In genomic region chr17:19940722-19941464, GRCh38 we compare ENCODE assay signal across 12 cellular contexts. TPM values are rescaled to one million over a fixed set of nuclear protein-coding genes. Genes with fewer than 3 reads are reported as not detected.
DNase-seq lines count a peak whose midpoint lies in the region; ATAC-seq and TF ChIP-seq lines count a peak whose summit lies in the region.
"Had no signal": no experiment of that assay in that cellular context is flagged by ENCODE, and none has a peak within 500 bp of the region (broad histone marks: within the 10 kb centered on the region; RNA-seq: fewer than 3 reads in every experiment).

No MANE protein-coding gene starts in this region.

- DNase-seq in COLO829 (ENCODE audit: low spot score) (peak; percentile 40), cardiac fibroblast (ENCODE audit: low read depth in 2 of 2) (peak; percentile 45 to 76), mesenchymal stem cell (peak; percentile 31), chondrocyte (ENCODE audit: low spot score) (no peak), NCI-H2081 (lab: John Stamatoyannopoulos, UW) (no peak), head of caudate nucleus (no peak)
- DNase-seq: activated CD8-positive, alpha-beta T cell treated with anti-CD3 and anti-CD28 coated beads for 36 hours; sigmoid colon had no signal

- intact Hi-C loops in head of caudate nucleus (cut with DNase I), result no loop called here

- H2AFZ ChIP-seq in mesenchymal stem cell (ENCODE audit: low read depth, low read length), result no peak overlapping the region

- peaks cover 23% of the 10 kb centered on the region for H3K79me1 ChIP-seq in mesenchymal stem cell (replicated peaks; ENCODE audit: low read length, poor library complexity, severe bottlenecking)

- no peak overlapping the region for H3K14ac ChIP-seq in mesenchymal stem cell (ENCODE audit: low read length in 2 of 2)

- H3K9me3 Mint-ChIP-seq in chondrocyte (ENCODE audit: low read depth), result no peaks in the 10 kb centered on the region
- H3K9me3 Mint-ChIP-seq: activated CD8-positive, alpha-beta T cell treated with anti-CD3 and anti-CD28 coated beads for 36 hours had no signal

- TF ChIP-seq CTCF in cardiac fibroblast (IDR thresholded peaks at IDR 0.05; ENCODE audit: low read depth, low read length) (no peak), chondrocyte (IDR thresholded peaks at IDR 0.05) (no peak)

- no peak overlapping the region for H2BK5ac ChIP-seq in mesenchymal stem cell (ENCODE audit: low read depth, low read length, poor library complexity, severe bottlenecking)

- WGBS in mesenchymal stem cell, result 44% methylated on average over 3 of the region's 4 CpGs

- H3K27ac ChIP-seq in HUES48 (ENCODE audit: low read depth, low read length), result peak overlapping the region; percentile 69
- H3K27ac ChIP-seq in mesenchymal stem cell (ENCODE audit: low read length, poor library complexity, severe bottlenecking), result peak overlapping the region; percentile 76
- H3K27ac ChIP-seq: coronary artery had no signal

- no peak overlapping the region for H2BK12ac ChIP-seq in mesenchymal stem cell (ENCODE audit: low read length in 2 of 2)

- H3K18ac ChIP-seq in mesenchymal stem cell (ENCODE audit: low read depth in 1 of 2, low read length in 2 of 2), result no peak overlapping the region

- H3K23ac ChIP-seq in mesenchymal stem cell (ENCODE audit: low read length in 2 of 2), result no peak overlapping the region

- no peak overlapping the region for H4K91ac ChIP-seq in mesenchymal stem cell (ENCODE audit: low read length)

- no peaks in the 10 kb centered on the region for H3K27me3 ChIP-seq in HUES48 (ENCODE audit: control insufficient read depth, insufficient read depth, low read length)
- no peaks in the 10 kb centered on the region for H3K27me3 ChIP-seq in mesenchymal stem cell (ENCODE audit: control insufficient read depth in 1 of 2, insufficient read depth in 1 of 2, low read length in 2 of 2)
- H3K27me3 ChIP-seq: sigmoid colon had no signal

- H3K9ac ChIP-seq in HUES48 (ENCODE audit: low read depth, low read length) (no peak overlapping the region), mesenchymal stem cell (ENCODE audit: low read length) (no peak overlapping the region)

- H3K4me3 ChIP-seq in HUES48 (ENCODE audit: low read depth, low read length) (no peak overlapping the region), cardiac fibroblast (replicated peaks in 1 of 2; ENCODE audit: low read depth in 2 of 2, low read length in 2 of 2) (no peak overlapping the region), mesenchymal stem cell (ENCODE audit: insufficient read depth in 1 of 2, low read depth in 1 of 2, low read length in 2 of 2) (no peak overlapping the region)
- H3K4me3 ChIP-seq: coronary artery, sigmoid colon had no signal

- no peak overlapping the region for H3K4ac ChIP-seq in mesenchymal stem cell (ENCODE audit: low read depth in 1 of 2, low read length in 2 of 2)

- no peaks in the 10 kb centered on the region for H3K27me3 Mint-ChIP-seq in chondrocyte (ENCODE audit: low read depth)
- H3K27me3 Mint-ChIP-seq: activated CD8-positive, alpha-beta T cell treated with anti-CD3 and anti-CD28 coated beads for 36 hours had no signal

- H3K36me3 ChIP-seq in HUES48 (ENCODE audit: control insufficient read depth, insufficient read depth, low read length) (peaks cover 70% of the 10 kb centered on the region), mesenchymal stem cell (ENCODE audit: control insufficient read depth in 1 of 2, insufficient read depth in 2 of 2, low read depth in 1 of 2, low read length in 2 of 2) (peaks cover 12 to 84% of the 10 kb centered on the region in 2 experiments)

- peaks cover 23% of the 10 kb centered on the region for H3K4me1 Mint-ChIP-seq in chondrocyte (ENCODE audit: low read depth)

- H3K36me3 Mint-ChIP-seq in chondrocyte (ENCODE audit: low read depth), result peaks cover 15% of the 10 kb centered on the region

- H3K4me1 ChIP-seq in HUES48 (ENCODE audit: control insufficient read depth, insufficient read depth, low read length), result peaks cover 13% of the 10 kb centered on the region
- H3K4me1 ChIP-seq in mesenchymal stem cell (ENCODE audit: control insufficient read depth, insufficient read depth, low read depth, low read length), result peaks cover 2% of the 10 kb centered on the region

- no peak for ATAC-seq in GM19395 (IDR thresholded peaks at IDR 0.05; ENCODE audit: unreplicated experiment)
- ATAC-seq: activated CD8-positive, alpha-beta T cell treated with anti-CD3 and anti-CD28 coated beads for 36 hours; Panc1 had no signal

- H2BK120ac ChIP-seq in mesenchymal stem cell (ENCODE audit: low read depth, low read length), result peak overlapping the region; percentile 19

- peak overlapping the region; percentile 22 for H3K4me2 ChIP-seq in mesenchymal stem cell (ENCODE audit: low read length, poor library complexity, severe bottlenecking)

- H2AK5ac ChIP-seq in mesenchymal stem cell (ENCODE audit: low read length, severe bottlenecking), result no peak overlapping the region

- H3K27ac Mint-ChIP-seq in chondrocyte (ENCODE audit: unreplicated experiment), result no peak overlapping the region

- H3K9me3 ChIP-seq in HUES48 (ENCODE audit: control insufficient read depth, insufficient read depth, low read length), result no peaks in the 10 kb centered on the region
- no peaks in the 10 kb centered on the region for H3K9me3 ChIP-seq in mesenchymal stem cell (ENCODE audit: control insufficient read depth, low read length)
- H3K9me3 ChIP-seq: sigmoid colon had no signal

- no peak overlapping the region for H3K4me3 Mint-ChIP-seq in chondrocyte (ENCODE audit: unreplicated experiment)
- H3K4me3 Mint-ChIP-seq: activated CD8-positive, alpha-beta T cell treated with anti-CD3 and anti-CD28 coated beads for 36 hours had no signal

- H2BK15ac ChIP-seq in mesenchymal stem cell (ENCODE audit: low read depth, poor library complexity, severe bottlenecking), result no peak overlapping the region

- H4K8ac ChIP-seq in mesenchymal stem cell (ENCODE audit: low read length), result no peak overlapping the region

RNA-seq across cellular contexts. Expression of gene AKAP10, which starts 36.7 kb away (rescaled TPM):
- polyA plus RNA-seq in mesenchymal stem cell (2013, experiment 1 of 2), result 11.9 TPM
- 12.0 TPM for polyA plus RNA-seq in mesenchymal stem cell (2013, experiment 2 of 2)
- 25.7 to 30.5 TPM (median 26.0 TPM) in 3 replicates for total RNA-seq in chondrocyte

Comparison
In these comparisons a context has a peak if more than half of its experiments do, and no peak if none do; other contexts are left out.
1. DNase-seq: peak in COLO829 (single experiment), cardiac fibroblast (2 of 2) and mesenchymal stem cell (single experiment); none in chondrocyte (single experiment), NCI-H2081 (0 of 2) and head of caudate nucleus (0 of 42).